In the genomic region with DNA sequence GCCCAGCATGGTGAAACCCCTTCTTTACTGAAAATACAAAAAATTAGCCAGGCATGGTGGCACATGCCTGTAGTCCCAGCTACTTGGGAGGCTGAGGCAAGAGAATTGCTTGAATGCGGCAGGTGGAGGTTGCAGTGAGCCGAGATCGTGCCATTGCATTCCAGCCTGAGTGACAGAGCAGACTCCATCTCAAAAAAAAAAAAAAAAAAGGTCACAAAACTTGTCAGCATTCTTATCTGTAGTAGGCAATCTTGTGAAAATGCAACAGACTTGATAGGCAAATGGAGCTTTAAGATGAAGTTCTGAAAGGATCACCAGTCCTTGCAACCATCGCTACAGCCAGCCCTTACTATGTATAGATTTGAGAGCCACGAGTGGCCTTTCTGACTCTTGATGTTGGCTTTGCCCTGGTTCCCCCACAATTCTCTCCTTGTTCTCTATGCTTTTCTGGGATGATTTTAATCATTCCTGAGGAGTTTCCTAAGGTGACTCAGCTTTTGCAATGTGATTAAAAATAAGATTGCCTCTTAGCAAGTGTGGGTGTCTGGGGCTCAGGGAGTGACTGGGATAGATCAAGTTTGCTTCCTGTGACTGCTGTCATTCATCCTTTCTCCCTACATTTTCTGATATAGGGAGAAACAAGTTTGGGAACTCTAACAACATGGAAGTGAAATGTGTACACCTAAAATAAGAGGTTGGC, we compare ENCODE assay signal across 29 cellular contexts. TPM values are rescaled to one million over a fixed set of nuclear protein-coding genes. Genes with fewer than 3 reads are reported as not detected.
A peak's percentile ranks its signal among the peaks of the same experiment; 100 is the strongest.
DNase-seq lines count a peak whose midpoint lies in the region; ATAC-seq, FAIRE-seq and TF ChIP-seq lines count a peak whose summit lies in the region.
"Had no signal": no experiment of that assay in that cellular context is flagged by ENCODE, and none has a peak within 500 bp of the region (broad histone marks: within the 10 kb centered on the region; RNA-seq: fewer than 3 reads in every experiment).

No MANE protein-coding gene starts in this region.

- ATAC-seq in GM23338 (no peak), foreskin keratinocyte (peak; percentile 37), GM18502 (IDR thresholded peaks at IDR 0.05; ENCODE audit: poor library complexity, unreplicated experiment) (no peak), GM19023 (IDR thresholded peaks at IDR 0.05; ENCODE audit: unreplicated experiment) (no peak)
- ATAC-seq: psoas muscle; stimulated activated effector memory CD8-positive, alpha-beta T cell treated with anti-CD3 and anti-CD28 coated beads, Interleukin-12 subunit alpha, Interleukin-12 subunit beta, amount 100 ng/mL, for 72 hours; T-helper 17 cell had no signal

- DNase-seq in GM23338 (ENCODE audit: low spot score) (no peak), RKO (ENCODE audit: low spot score) (peak; percentile 92), foreskin keratinocyte (no peak), urothelium cell line (ENCODE audit: low spot score) (peak; percentile 30), Peyer's patch (no peak)
- DNase-seq: activated CD4-positive, alpha-beta T cell treated with anti-CD3 and anti-CD28 coated beads for 4 hours; activated naive CD4-positive, alpha-beta T cell treated with Interleukin-2 at 50 U/mL for 16 hours; activated T-cell treated with anti-CD3 and anti-CD28 coated beads, Interleukin-2, amount 50 U/mL, for 48 hours; amygdala; CD4-positive, alpha-beta memory T cell; dorsolateral prefrontal cortex; immature natural killer cell; KBM-7; MV-4-11; NCI-H1694; NCI-H82; OCI-M1; psoas muscle; stimulated activated CD4-positive, alpha-beta T cell treated with anti-CD3 and anti-CD28 coated beads, Interleukin-1b, Interleukin-23, amount 100 ng/mL, for 48 hours; T-helper 17 cell; uterus had no signal

- peaks cover 9% of the 10 kb centered on the region for H3K27me3 Mint-ChIP-seq in GM23338 (ENCODE audit: insufficient read depth, low read depth, poor library complexity)

- H3K9me2 ChIP-seq in GM23338 (ENCODE audit: insufficient read depth), result no peaks in the 10 kb centered on the region

- TF ChIP-seq POLR2A in Peyer's patch (IDR thresholded peaks at IDR 0.05), result no peak

- no peaks in the 10 kb centered on the region; the same call in 1 of the 3 replicates for H3K9me3 Mint-ChIP-seq in GM23338
- H3K9me3 Mint-ChIP-seq: CD4-positive, alpha-beta memory T cell; immature natural killer cell; stimulated activated effector memory CD8-positive, alpha-beta T cell treated with anti-CD3 and anti-CD28 coated beads, Interleukin-12 subunit alpha, Interleukin-12 subunit beta, amount 100 ng/mL, for 72 hours had no signal

- no peak overlapping the region for H3K4me3 Mint-ChIP-seq in GM23338
- H3K4me3 Mint-ChIP-seq: CD4-positive, alpha-beta memory T cell; immature natural killer cell; stimulated activated effector memory CD8-positive, alpha-beta T cell treated with anti-CD3 and anti-CD28 coated beads, Interleukin-12 subunit alpha, Interleukin-12 subunit beta, amount 100 ng/mL, for 72 hours; T-helper 17 cell had no signal

- H3K27ac ChIP-seq in GM23338 (ENCODE audit: low read depth) (no peak overlapping the region), foreskin keratinocyte (no peak overlapping the region), Peyer's patch (no peak overlapping the region)
- H3K27ac ChIP-seq: dorsolateral prefrontal cortex, hepatocyte, psoas muscle, uterus had no signal

- H3K9me3 ChIP-seq in Peyer's patch, result no peaks in the 10 kb centered on the region
- H3K9me3 ChIP-seq: psoas muscle, uterus had no signal

- H3K36me3 ChIP-seq in GM23338 (ENCODE audit: insufficient read depth), result no peaks in the 10 kb centered on the region
- no peaks in the 10 kb centered on the region for H3K36me3 ChIP-seq in Peyer's patch
- H3K36me3 ChIP-seq: uterus had no signal

- 0 out of 2 replicates have a peak overlapping the region, but pooled peaks have one; percentile 10 for H2AFZ ChIP-seq in GM23338
- H2AFZ ChIP-seq: hepatocyte had no signal

- no peaks in the 10 kb centered on the region for H3F3A ChIP-seq in GM23338 (replicated peaks; ENCODE audit: low read depth)

- no peaks in the 10 kb centered on the region for H3K36me3 Mint-ChIP-seq in GM23338 (ENCODE audit: low read depth)
- H3K36me3 Mint-ChIP-seq: CD4-positive, alpha-beta memory T cell; immature natural killer cell; stimulated activated effector memory CD8-positive, alpha-beta T cell treated with anti-CD3 and anti-CD28 coated beads, Interleukin-12 subunit alpha, Interleukin-12 subunit beta, amount 100 ng/mL, for 72 hours had no signal

- H4K20me1 ChIP-seq in GM23338 (replicated peaks; ENCODE audit: insufficient read depth), result no peaks in the 10 kb centered on the region

- H3K4me3 ChIP-seq in GM23338 (no peak overlapping the region), Peyer's patch (no peak overlapping the region)
- H3K4me3 ChIP-seq: dorsolateral prefrontal cortex, hepatocyte, psoas muscle, skin epidermis, uterus had no signal

- H3K27me3 ChIP-seq in GM23338 (ENCODE audit: insufficient read depth) (no peaks in the 10 kb centered on the region), foreskin keratinocyte (no peaks in the 10 kb centered on the region), Peyer's patch (no peaks in the 10 kb centered on the region)
- H3K27me3 ChIP-seq: dorsolateral prefrontal cortex, hepatocyte, uterus had no signal

- H3K79me2 ChIP-seq in GM23338 (replicated peaks; ENCODE audit: insufficient read depth), result no peaks in the 10 kb centered on the region
- H3K79me2 ChIP-seq: hepatocyte had no signal

- no peak for FAIRE-seq in urothelium cell line (lab: Jason Lieb, UNC)
- FAIRE-seq: GM12891, H1 had no signal

- no peak for TF ChIP-seq CTCF in GM23338 (conservative IDR thresholded peaks at IDR 0.05; ENCODE audit: low read depth in 2 of 2)
- TF ChIP-seq CTCF in foreskin keratinocyte (conservative IDR thresholded peaks at IDR 0.05), result no peak
- TF ChIP-seq CTCF in Peyer's patch (IDR thresholded peaks at IDR 0.05), result no peak

- peaks cover 10% of the 10 kb centered on the region; the same call in 1 of the 2 replicates for H3K4me1 ChIP-seq in GM23338 (ENCODE audit: insufficient read depth)
- H3K4me1 ChIP-seq in foreskin keratinocyte, result no peaks in the 10 kb centered on the region
- no peaks in the 10 kb centered on the region for H3K4me1 ChIP-seq in Peyer's patch
- H3K4me1 ChIP-seq: psoas muscle, uterus had no signal

- H3K27ac Mint-ChIP-seq in GM23338, result no peak overlapping the region; the same call in 1 of the 2 replicates
- H3K27ac Mint-ChIP-seq: immature natural killer cell; stimulated activated effector memory CD8-positive, alpha-beta T cell treated with anti-CD3 and anti-CD28 coated beads, Interleukin-12 subunit alpha, Interleukin-12 subunit beta, amount 100 ng/mL, for 72 hours; T-helper 17 cell had no signal

- peaks cover 17% of the 10 kb centered on the region for H3K4me1 Mint-ChIP-seq in GM23338
- H3K4me1 Mint-ChIP-seq: CD4-positive, alpha-beta memory T cell; immature natural killer cell; stimulated activated effector memory CD8-positive, alpha-beta T cell treated with anti-CD3 and anti-CD28 coated beads, Interleukin-12 subunit alpha, Interleukin-12 subunit beta, amount 100 ng/mL, for 72 hours; T-helper 17 cell had no signal

- H3K4me2 ChIP-seq in GM23338, result no peak overlapping the region
- H3K4me2 ChIP-seq: hepatocyte had no signal

TF ChIP-seq in GM23338, 12 proteins besides CTCF, POLR2A, EP300 and RAD21:
- TF ChIP-seq EZH2 (IDR thresholded peaks at IDR 0.05; ENCODE audit: low read depth, unreplicated experiment) (no peak), CREB1 (CRISPR knock-in tag; IDR thresholded peaks at IDR 0.05; ENCODE audit: low read depth) (no peak), ZNF331 (CRISPR knock-in tag; IDR thresholded peaks at IDR 0.05; ENCODE audit: low read depth) (no peak), ZNF114 (CRISPR knock-in tag; IDR thresholded peaks at IDR 0.05) (no peak)
TF ChIP-seq in GM23338: peak in this region for 0.

RNA-seq across cellular contexts. Expression of gene MAP1LC3C, which starts 7.1 kb away (rescaled TPM):
- total RNA-seq in GM23338 (2014; rRNA removed; shearing (Covaris generic)), result 1.1 and 1.7 TPM in 2 replicates
- polyA plus RNA-seq in GM23338 (2016; fragmentation: Nextera tagmentation; extraction: Ambion mirVana) (0.61 and 1.2 TPM in 2 replicates), foreskin keratinocyte (not detected in 2 replicates)
- total RNA-seq in foreskin keratinocyte (not detected in 2 replicates), Peyer's patch (10 to 100 TPM in 1 of 4 donors, 1 to 10 TPM in 2, not detected in 1; 4.5 to 17.6 (median 8.3) TPM)
- total RNA-seq: CD4-positive, alpha-beta memory T cell; liver; T-helper 17 cell had no signal
- polyA plus RNA-seq: CD4-positive, alpha-beta memory T cell; immature natural killer cell; liver had no signal

RNA-seq across cellular contexts. Expression of gene BECN2, which starts 48.4 kb away (rescaled TPM):
- not detected in 2 replicates for total RNA-seq in GM23338 (2014; rRNA removed; shearing (Covaris generic))
- polyA plus RNA-seq in GM23338 (2016; fragmentation: Nextera tagmentation; extraction: Ambion mirVana) (not detected in 2 replicates), foreskin keratinocyte (not detected in 2 replicates)
- total RNA-seq in foreskin keratinocyte (not detected in 2 replicates), Peyer's patch (not detected)
- total RNA-seq: CD4-positive, alpha-beta memory T cell; dorsolateral prefrontal cortex; H1; hepatocyte; liver; psoas muscle; T-helper 17 cell; uterus had no signal
- polyA plus RNA-seq: CD4-positive, alpha-beta memory T cell; H1; hepatocyte; immature natural killer cell; liver; psoas muscle had no signal

Comparison
In these comparisons a context has a peak if more than half of its experiments do, and no peak if none do; other contexts are left out.
1. DNase-seq: peak in RKO (single experiment) and urothelium cell line (single experiment); none in GM23338 (single experiment), foreskin keratinocyte (0 of 2) and Peyer's patch (0 of 3).